In genomic region chr20:63567382-63568169, GRCh38 we compare ENCODE assay signal across 9 cellular contexts. TPM values are rescaled to one million over a fixed set of nuclear protein-coding genes. Genes with fewer than 3 reads are reported as not detected.
A peak's percentile ranks its signal among the peaks of the same experiment; 100 is the strongest.
DNase-seq lines count a peak whose midpoint lies in the region; ATAC-seq and TF ChIP-seq lines count a peak whose summit lies in the region.
"Had no signal": no experiment of that assay in that cellular context is flagged by ENCODE, and none has a peak within 500 bp of the region (broad histone marks: within the 10 kb centered on the region; RNA-seq: fewer than 3 reads in every experiment).

No MANE protein-coding gene starts in this region.

- H3K9me3 ChIP-seq in aorta (ENCODE audit: control insufficient read depth, low read length) (no peaks in the 10 kb centered on the region), prostate gland (no peaks in the 10 kb centered on the region)

- H3K27me3 ChIP-seq in aorta (ENCODE audit: control insufficient read depth in 1 of 2, insufficient read depth in 2 of 2, low read length in 1 of 2) (no peaks in the 10 kb centered on the region), prostate gland (replicated peaks; ENCODE audit: insufficient read depth) (no peaks in the 10 kb centered on the region)

- H3K36me3 ChIP-seq in aorta (ENCODE audit: control insufficient read depth in 1 of 2, insufficient read depth in 2 of 2, low read length in 1 of 2), result peaks cover 0 to 4% of the 10 kb centered on the region in 2 donors
- peaks cover 0 to under 1% of the 10 kb centered on the region in 2 donors for H3K36me3 ChIP-seq in prostate gland

- no peak for TF ChIP-seq POLR2A in prostate gland (IDR thresholded peaks at IDR 0.05)

- H3K4me3 ChIP-seq in aorta (ENCODE audit: low read length in 2 of 2) (no peak overlapping the region), prostate gland (no peak overlapping the region)

- 87 to 93% methylated on average over 38 of the region's 38 CpGs for WGBS in aorta, 2 donors
- 90% methylated on average over 37 of the region's 38 CpGs for WGBS in prostate gland

- DNase-seq in activated CD4-positive, alpha-beta T cell treated with anti-CD3 and anti-CD28 coated beads for 4 hours, result peak; percentile 26 to 52
- DNase-seq in inferior parietal cortex (ENCODE audit: extremely low spot score) (peak; percentile 6), aorta (peak; percentile 78 to 88), occipital lobe (lab: John Stamatoyannopoulos, UW) (no peak), NCI-H524 (lab: John Stamatoyannopoulos, UW) (no peak), prostate gland (ENCODE audit: low spot score) (no peak)

- no peak overlapping the region for H3K27ac ChIP-seq in aorta (ENCODE audit: low read depth in 1 of 2, low read length in 2 of 2)
- H3K27ac ChIP-seq in prostate gland, result no peak overlapping the region
- H3K27ac ChIP-seq: epithelial cell of prostate had no signal

- ATAC-seq in GM19043 (IDR thresholded peaks at IDR 0.05; ENCODE audit: low read depth, unreplicated experiment) (peak; percentile 61), HG03196 (IDR thresholded peaks at IDR 0.05; ENCODE audit: unreplicated experiment) (peak; percentile 63), aorta (ENCODE audit: low FRiP score) (peak; percentile 20)

- H3K4me1 ChIP-seq in aorta (ENCODE audit: control insufficient read depth in 1 of 2, insufficient read depth in 2 of 2, low read length in 2 of 2) (no peaks in the 10 kb centered on the region), prostate gland (replicated peaks) (no peaks in the 10 kb centered on the region)

- no peak for TF ChIP-seq CTCF in prostate gland (IDR thresholded peaks at IDR 0.05)

- intact Hi-C loops in aorta (cut with DNase I), result no loop called here
- intact Hi-C loops in prostate gland (cut with DNase I), result no loop called here

RNA-seq across cellular contexts. Expression of gene HELZ2, which starts 6.5 kb away (rescaled TPM):
- total RNA-seq in aorta (10 to 100 TPM; 23.2 to 41.6 TPM), occipital lobe (7.2 TPM), prostate gland (10 to 100 TPM; 37.1 to 46.1 TPM)
- polyA plus RNA-seq in aorta, result 1 to 10 TPM; 2.3 to 4.8 TPM

RNA-seq across cellular contexts. Expression of gene FNDC11, which starts 13.6 kb away (rescaled TPM):
- total RNA-seq in aorta (under 1 TPM in 1 of 2 donors, not detected in 1; 0.57 TPM), occipital lobe (4.1 TPM), prostate gland (10 to 100 TPM in 1 of 2 donors, 1 to 10 TPM in 1; 1.8 to 12.1 TPM)
- under 1 TPM in 1 of 2 donors, not detected in 1; 0.84 TPM for polyA plus RNA-seq in aorta

RNA-seq across cellular contexts. Expression of gene SRMS, which starts 20.0 kb away (rescaled TPM):
- total RNA-seq in aorta (not detected), occipital lobe (not detected), prostate gland (1 to 10 TPM in 1 of 2 donors, under 1 TPM in 1; 0.34 to 1.6 TPM)
- not detected for polyA plus RNA-seq in aorta

RNA-seq across cellular contexts. Expression of gene PTK6, which starts 30.4 kb away (rescaled TPM):
- total RNA-seq in aorta (under 1 TPM; 0.19 to 0.30 TPM), occipital lobe (0.16 TPM), prostate gland (1 to 10 TPM in 1 of 2 donors, under 1 TPM in 1; 0.77 to 1.1 TPM)
- 1 to 10 TPM in 1 of 2 donors, under 1 TPM in 1; 0.10 to 4.6 TPM for polyA plus RNA-seq in aorta

RNA-seq across cellular contexts. Expression of gene PPDPF, which starts 47.0 kb away (rescaled TPM):
- total RNA-seq in aorta (100 to 1,000 TPM; 176 to 190 TPM), occipital lobe (43.5 TPM), prostate gland (100 to 1,000 TPM; 602 to 609 TPM)
- 100 to 1,000 TPM; 360 to 386 TPM for polyA plus RNA-seq in aorta

Comparison
In these comparisons a context has a peak if more than half of its experiments do, and no peak if none do; other contexts are left out.
1. DNase-seq: peak in activated CD4-positive, alpha-beta T cell treated with anti-CD3 and anti-CD28 coated beads for 4 hours (2 of 2), inferior parietal cortex (single experiment) and aorta (2 of 2); none in occipital lobe (single experiment), NCI-H524 (0 of 2) and prostate gland (single experiment).
2. Peak in every context shown above with its lines, with median percentiles within 50 percentile points of each other: ATAC-seq.